Comparison of ENCODE assay signal across 9 cellular contexts in the genomic region with DNA sequence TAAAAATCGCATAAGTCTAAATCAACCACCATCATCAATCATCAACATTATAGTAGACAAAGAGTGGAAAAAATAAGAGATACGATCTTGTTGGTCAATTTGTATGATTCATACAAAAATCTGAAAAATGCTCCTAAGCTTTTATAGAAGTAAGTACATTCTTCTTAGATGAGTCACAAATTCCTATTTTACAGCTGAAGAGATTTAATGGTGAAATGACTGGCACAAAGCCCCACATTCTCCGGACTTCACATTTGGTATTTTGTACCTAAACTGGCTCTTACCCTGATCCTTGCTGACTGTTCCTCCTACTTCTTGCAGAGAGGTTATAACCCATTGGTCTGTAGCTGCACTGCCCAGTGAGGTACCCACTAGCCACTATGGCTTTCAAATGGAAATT. TPM values are rescaled to one million over a fixed set of nuclear protein-coding genes. Genes with fewer than 3 reads are reported as not detected.
DNase-seq lines count a peak whose midpoint lies in the region; ATAC-seq and TF ChIP-seq lines count a peak whose summit lies in the region.
"Had no signal": no experiment of that assay in that cellular context is flagged by ENCODE, and none has a peak within 500 bp of the region (broad histone marks: within the 10 kb centered on the region; RNA-seq: fewer than 3 reads in every experiment).

No MANE protein-coding gene starts in this region.

- TF ChIP-seq CTCF in Panc1 (IDR thresholded peaks at IDR 0.05): no peak
- no peak for TF ChIP-seq CTCF in retinal pigment epithelial cell (conservative IDR thresholded peaks at IDR 0.05; ENCODE audit: low read depth, low read length)

- peak; percentile 82 for ATAC-seq in Panc1
- no peak for ATAC-seq in HG03175 (IDR thresholded peaks at IDR 0.05; ENCODE audit: unreplicated experiment)
- ATAC-seq in GM18907 (IDR thresholded peaks at IDR 0.05; ENCODE audit: unreplicated experiment): no peak

- no peaks in the 10 kb centered on the region for H3K27me3 ChIP-seq in Panc1 (ENCODE audit: control insufficient read depth, insufficient read depth, low read length)

- H3K27ac ChIP-seq in Panc1 (ENCODE audit: low read length): peak overlapping the region; percentile 55

- DNase-seq in H4 (ENCODE audit: low spot score): peak; percentile 42
- DNase-seq in Panc1 (ENCODE audit: low read depth, low spot score): no peak
- peak; percentile 61 for DNase-seq in epidermal melanocyte (ENCODE audit: insufficient read length, low spot score)
- DNase-seq in retinal pigment epithelial cell (ENCODE audit: low read depth): peak; percentile 85
- DNase-seq in GF-D8 (lab: John Stamatoyannopoulos, UW): no peak
- DNase-seq: activated CD4-positive, CD25-positive, alpha-beta regulatory T cell treated with anti-CD3 and anti-CD28 coated beads, Interleukin-2, amount 50 U/mL, for 72 hours; NCI-H1105 treated with DMSO at 0.1 percent for 48 hours had no signal

- intact Hi-C loops in Panc1 (cut with micrococcal nuclease; ENCODE audit: unreplicated experiment): loop anchor here (5.0 to 10.0 kb wide), 3 partner anchors 50 to 652 kb away; partner anchors contain the start of gene PRDM1

- H3K36me3 ChIP-seq in Panc1 (ENCODE audit: control insufficient read depth, insufficient read depth, low read length): no peaks in the 10 kb centered on the region

- H3K4me1 ChIP-seq in Panc1 (ENCODE audit: control insufficient read depth, insufficient read depth, low read length): peaks cover 15% of the 10 kb centered on the region

- in situ Hi-C loops in Panc1 (cut with HindIII; ENCODE audit: low pct_unique_long_range_greater_than_20kb, low sequenced_read_pairs): no loop called here

- no peaks in the 10 kb centered on the region for H3K9me3 ChIP-seq in Panc1 (ENCODE audit: control insufficient read depth, insufficient read depth, low read depth, low read length)

- POLR2A ChIA-PET in Panc1 (lab: Charles Lee): no interaction called here

- H3K4me3 ChIP-seq in Panc1 (ENCODE audit: low read depth in 2 of 2, low read length in 2 of 2): no peak overlapping the region
- no peak overlapping the region for H3K4me3 ChIP-seq in retinal pigment epithelial cell (ENCODE audit: low read length)

- BruUV-seq in Panc1 (replicated peaks; lab: Mats Ljungman, UMichigan): no TSS peak

- CTCF ChIA-PET in Panc1 (lab: Charles Lee): interaction anchor here (0.5 to 0.6 kb wide), 2 partner anchors 50 to 492 kb away, joined by 4 to 9 read pairs; no protein-coding TSS in a partner anchor

RNA-seq across cellular contexts. Expression of gene PREP, which starts 29.9 kb away (rescaled TPM):
- total RNA-seq in H4 (2014; rRNA removed; shearing (Covaris generic)): 10.5 and 12.2 TPM in 2 replicates
- 50.4 TPM for total RNA-seq in Panc1 (2021; ENCODE audit: unreplicated experiment)
- 37.8 TPM for polyA plus RNA-seq in Panc1 (2012; ENCODE audit: insufficient read length)

Comparison
In these comparisons a context has a peak if more than half of its experiments do, and no peak if none do; other contexts are left out.
1. DNase-seq: peak in H4 (single experiment), epidermal melanocyte (single experiment) and retinal pigment epithelial cell (single experiment); none in Panc1 (single experiment) and GF-D8 (single experiment).